9 cellular contexts compared by ENCODE assay signal in genomic region chr11:76781861-76782500, GRCh38. TPM values are rescaled to one million over a fixed set of nuclear protein-coding genes. Genes with fewer than 3 reads are reported as not detected.
DNase-seq lines count a peak whose midpoint lies in the region; ATAC-seq, FAIRE-seq and TF ChIP-seq lines count a peak whose summit lies in the region.
"Had no signal": no experiment of that assay in that cellular context is flagged by ENCODE, and none has a peak within 500 bp of the region (broad histone marks: within the 10 kb centered on the region; RNA-seq: fewer than 3 reads in every experiment).

No MANE protein-coding gene starts in this region.

- peaks cover 0 to 15% (median 8%) of the 10 kb centered on the region in 5 donors for H3K36me3 Mint-ChIP-seq in naive thymus-derived CD4-positive, alpha-beta T cell

- H3K9ac ChIP-seq in duodenal mucosa (ENCODE audit: low read depth in 1 of 2, low read length in 2 of 2), result peak overlapping the region; percentile 76 to 84

- intact Hi-C loops in naive thymus-derived CD4-positive, alpha-beta T cell (cut with micrococcal nuclease), result loop anchor here in 1 of 2 donors (1.0 to 10.0 kb wide), 3 partner anchors 13 to 337 kb away; partner anchors contain the start of gene EMSY

- peaks cover 42 to 43% of the 10 kb centered on the region in 2 donors for H3K4me1 ChIP-seq in duodenal mucosa (ENCODE audit: control insufficient read depth in 1 of 2, insufficient read depth in 2 of 2, low read length in 2 of 2)
- peaks cover 0 to 4% of the 10 kb centered on the region in 2 donors for H3K4me1 ChIP-seq in naive thymus-derived CD4-positive, alpha-beta T cell (ENCODE audit: control insufficient read depth in 2 of 2, insufficient read depth in 2 of 2, low read length in 2 of 2)

- DNase-seq in AG04450 (ENCODE audit: low read depth, low spot score) (no peak), MG63 (no peak), GDM1 (lab: John Stamatoyannopoulos, UW) (no peak), GM12891 (ENCODE audit: insufficient read length, low spot score) (no peak)
- no peak for DNase-seq in naive thymus-derived CD4-positive, alpha-beta T cell
- DNase-seq: effector memory CD4-positive, alpha-beta T cell had no signal

- H3K4me3 Mint-ChIP-seq in naive thymus-derived CD4-positive, alpha-beta T cell, result peak overlapping the region in 8 of 10 donors; percentile 25 to 93 (median 82)

- POLR2A ChIA-PET in AG04450 (lab: Yijun Ruan, JAX), result interaction anchor here (0.7 to 3.0 kb wide), 6 partner anchors 10 to 61 kb away, joined by 3 to 42 read pairs (median 4); no protein-coding TSS in a partner anchor
- POLR2A ChIA-PET in naive thymus-derived CD4-positive, alpha-beta T cell (lab: Charles Lee), result no interaction called here

- TF ChIP-seq POLR2A in GM12891 (IDR thresholded peaks at IDR 0.05; ENCODE audit: low read depth, low read length), result no peak

- H3K27me3 Mint-ChIP-seq in naive thymus-derived CD4-positive, alpha-beta T cell, result peaks cover 48 to 70% (median 51%) of the 10 kb centered on the region in 5 donors

- FAIRE-seq in GM12891 (lab: Jason Lieb, UNC), result no peak

- CTCF ChIA-PET in AG04450 (lab: Charles Lee), result interaction anchor here (1.0 to 1.5 kb wide), 2 partner anchors 17 to 138 kb away, joined by 3 to 7 read pairs; no protein-coding TSS in a partner anchor
- CTCF ChIA-PET in naive thymus-derived CD4-positive, alpha-beta T cell (lab: Charles Lee), result no interaction called here

- no peak for TF ChIP-seq CTCF in AG04450 (IDR thresholded peaks at IDR 0.05; ENCODE audit: low read depth, low read length)

- H3K27ac ChIP-seq in AG04450 (ENCODE audit: low read depth, low read length), result peak overlapping the region; percentile 93
- peak overlapping the region; percentile 28 for H3K27ac ChIP-seq in duodenal mucosa (ENCODE audit: low read depth, low read length)
- H3K27ac ChIP-seq in naive thymus-derived CD4-positive, alpha-beta T cell (ENCODE audit: low read depth, low read length), result no peak overlapping the region

- H3K27me3 ChIP-seq in AG04450 (ENCODE audit: control insufficient read depth, insufficient read depth, low read length) (no peaks in the 10 kb centered on the region), MG63 (no peaks in the 10 kb centered on the region), duodenal mucosa (ENCODE audit: control insufficient read depth in 1 of 2, insufficient read depth in 2 of 2, low read length in 2 of 2) (no peaks in the 10 kb centered on the region)
- H3K27me3 ChIP-seq in naive thymus-derived CD4-positive, alpha-beta T cell (ENCODE audit: control insufficient read depth in 2 of 2, insufficient read depth in 2 of 2, low read length in 2 of 2), result peaks cover 4 to 8% of the 10 kb centered on the region in 2 donors

- H3K36me3 ChIP-seq in MG63 (peaks cover 5% of the 10 kb centered on the region; the same call in 1 of the 2 replicates), duodenal mucosa (ENCODE audit: control insufficient read depth in 1 of 2, insufficient read depth in 2 of 2, low read length in 2 of 2) (no peaks in the 10 kb centered on the region)
- no peaks in the 10 kb centered on the region for H3K36me3 ChIP-seq in naive thymus-derived CD4-positive, alpha-beta T cell (ENCODE audit: control insufficient read depth in 2 of 3, insufficient read depth in 3 of 3, low read length in 3 of 3)

- H3K4me3 ChIP-seq in AG04450 (ENCODE audit: low read depth, low read length) (peak overlapping the region; percentile 69), MG63 (peak overlapping the region; percentile 72), duodenal mucosa (ENCODE audit: low read depth in 1 of 2, low read length in 2 of 2) (peak overlapping the region; percentile 76 to 93)
- no peak overlapping the region for H3K4me3 ChIP-seq in naive thymus-derived CD4-positive, alpha-beta T cell (ENCODE audit: low read length)

- peaks cover 4 to 16% (median 8%) of the 10 kb centered on the region in 7 donors for H3K4me1 Mint-ChIP-seq in naive thymus-derived CD4-positive, alpha-beta T cell

- ATAC-seq in naive thymus-derived CD4-positive, alpha-beta T cell, result no peak
- ATAC-seq in GM18520 (IDR thresholded peaks at IDR 0.05; ENCODE audit: unreplicated experiment) (no peak), GM21390 (IDR thresholded peaks at IDR 0.05; ENCODE audit: unreplicated experiment) (no peak)

- peaks cover 0 to 15% (median 9%) of the 10 kb centered on the region in 11 donors for H3K9me3 Mint-ChIP-seq in naive thymus-derived CD4-positive, alpha-beta T cell

- H3K27ac Mint-ChIP-seq in naive thymus-derived CD4-positive, alpha-beta T cell, result no peak overlapping the region

- H3K9me3 ChIP-seq in AG04450 (ENCODE audit: control insufficient read depth, insufficient read depth, low read length), result peaks cover 10% of the 10 kb centered on the region
- H3K9me3 ChIP-seq in MG63, result peaks cover 10% of the 10 kb centered on the region
- H3K9me3 ChIP-seq in duodenal mucosa (ENCODE audit: control insufficient read depth in 1 of 2, low read length in 2 of 2), result peaks cover 0 to under 1% of the 10 kb centered on the region in 2 donors
- H3K9me3 ChIP-seq in naive thymus-derived CD4-positive, alpha-beta T cell (ENCODE audit: control insufficient read depth in 2 of 3, low read length in 3 of 3), result peaks cover 0 to 8% (median 0%) of the 10 kb centered on the region in 3 experiments

TF ChIP-seq in GM12891, 5 proteins besides CTCF, POLR2A, EP300 and RAD21:
- no peak for TF ChIP-seq SPI1 (IDR thresholded peaks at IDR 0.05; ENCODE audit: low read depth, low read length)

RNA-seq across cellular contexts. Expression of gene TSKU, which starts 1.2 kb away (rescaled TPM):
- 28.8 and 36.5 TPM in 2 replicates for polyA plus RNA-seq in AG04450 (2011; rRNA removed)
- polyA minus RNA-seq in AG04450 (2011; rRNA and poly(A)+ RNA removed), result 26.7 and 30.7 TPM in 2 replicates
- 4.8 and 8.2 TPM in 2 replicates for total RNA-seq in MG63 (2014; rRNA removed; shearing (Covaris generic); ENCODE audit: low replicate concordance)
- 1 to 10 TPM in 1 of 5 experiments, under 1 TPM in 1, not detected in 3; 0.13 to 1.5 TPM for total RNA-seq in naive thymus-derived CD4-positive, alpha-beta T cell
- polyA plus RNA-seq in naive thymus-derived CD4-positive, alpha-beta T cell, result not detected
- polyA plus RNA-seq in GM12891 (2012; ENCODE audit: low read depth, missing spikeins), result 0.62 TPM
